Comparison of ENCODE assay signal across 1 cellular context in the genomic region with DNA sequence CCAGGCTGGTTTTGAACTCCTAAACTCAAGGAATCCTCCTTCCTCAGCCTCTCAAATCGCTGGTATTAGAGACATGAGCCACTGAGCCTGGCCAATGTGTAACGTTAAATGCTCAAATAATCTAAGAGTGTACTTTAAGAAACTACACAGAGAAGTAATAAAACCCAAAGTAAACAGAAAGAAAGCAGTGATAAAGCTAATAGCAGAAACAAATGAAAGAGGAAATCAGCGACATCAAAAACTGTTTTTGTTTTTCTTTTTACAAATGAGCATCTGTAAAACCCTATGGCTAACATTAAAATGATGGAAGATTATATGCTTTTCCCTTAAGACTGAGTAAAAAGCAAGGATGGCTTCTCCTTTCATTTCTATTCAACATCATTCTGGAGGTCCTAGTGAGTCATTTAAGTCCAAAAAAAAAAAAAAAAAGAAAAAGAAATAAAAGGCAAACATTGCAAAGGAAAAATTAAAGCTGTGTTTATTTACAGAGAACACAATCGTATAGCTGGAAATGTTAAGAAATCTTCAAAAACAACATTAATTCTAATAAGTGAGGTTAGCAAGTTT.
TF ChIP-seq lines count a peak whose summit lies in the region.

No MANE protein-coding gene starts in this region.

TF ChIP-seq in A549, 52 proteins besides CTCF, POLR2A, EP300 and RAD21 (continued from another document):
- TF ChIP-seq, protein P1, sequence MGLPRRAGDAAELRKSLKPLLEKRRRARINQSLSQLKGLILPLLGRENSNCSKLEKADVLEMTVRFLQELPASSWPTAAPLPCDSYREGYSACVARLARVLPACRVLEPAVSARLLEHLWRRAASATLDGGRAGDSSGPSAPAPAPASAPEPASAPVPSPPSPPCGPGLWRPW (IDR thresholded peaks at IDR 0.05) = no peak
- TF ChIP-seq CBX2 (IDR thresholded peaks at IDR 0.05; ENCODE audit: borderline replicate concordance, low read depth) = no peak
